Comparison of ENCODE assay signal across 21 cellular contexts in genomic region chr6:144083172-144083571, GRCh38.
"Had no signal": no experiment of that assay in that cellular context is flagged by ENCODE, and none has a peak within 500 bp of the region (broad histone marks: within the 10 kb centered on the region; RNA-seq: fewer than 3 reads in every experiment).

No MANE protein-coding gene starts in this region.

- H3K36me3 ChIP-seq: neural progenitor cell, suprapubic skin, transverse colon, uterus had no signal

- ATAC-seq: left cardiac atrium; naive thymus-derived CD4-positive, alpha-beta T cell had no signal

- DNase-seq: activated CD4-positive, alpha-beta T cell treated with anti-CD3 and anti-CD28 coated beads for 1 hour; activated CD8-positive, alpha-beta memory T cell treated with anti-CD3 and anti-CD28 coated beads for 24 hours; activated CD8-positive, alpha-beta memory T cell treated with anti-CD3 and anti-CD28 coated beads, Interleukin-2, amount 50 U/mL, for 48 hours; activated effector memory CD4-positive, alpha-beta T cell treated with Interleukin-2 at 50 U/mL for 16 hours; activated naive CD4-positive, alpha-beta T cell treated with anti-CD3 and anti-CD28 coated beads, Interleukin-2, amount 10 ng/mL, durations not matched to agents 7 days and 5 days; activated T-cell treated with anti-CD3 and anti-CD28 coated beads, Interleukin-2, amount 50 U/mL, for 48 hours; aorta; cortex of kidney; foreskin melanocyte; glutamatergic neuron; hippocampal formation; left cardiac atrium; mesendoderm; naive thymus-derived CD4-positive, alpha-beta T cell; stimulated activated CD4-positive, alpha-beta T cell treated with anti-CD3 and anti-CD28 coated beads, Interleukin-12 subunit alpha, Interleukin-12 subunit beta, amount 100 ng/mL, for 4 hours; stimulated activated CD4-positive, alpha-beta T cell treated with anti-CD3 and anti-CD28 coated beads, Interleukin-1b, Interleukin-23, amount 100 ng/mL, for 48 hours; transverse colon; uterus had no signal

- H3K4me3 ChIP-seq: neural progenitor cell, suprapubic skin, transverse colon, uterus had no signal

- H3K9ac ChIP-seq: neural progenitor cell had no signal

- H3K27ac ChIP-seq: neural progenitor cell, suprapubic skin, transverse colon, uterus, VCaP had no signal

- H3K4me2 ChIP-seq: neural progenitor cell had no signal

- H3K9me3 ChIP-seq: suprapubic skin, transverse colon, uterus had no signal

- H3K4me1 ChIP-seq: neural progenitor cell, suprapubic skin, transverse colon, uterus had no signal

- H3K27me3 ChIP-seq: neural progenitor cell, suprapubic skin, transverse colon, uterus had no signal

- H2AFZ ChIP-seq: neural progenitor cell had no signal
